Comparison of ENCODE assay signal across 1 cellular context in the genomic region with DNA sequence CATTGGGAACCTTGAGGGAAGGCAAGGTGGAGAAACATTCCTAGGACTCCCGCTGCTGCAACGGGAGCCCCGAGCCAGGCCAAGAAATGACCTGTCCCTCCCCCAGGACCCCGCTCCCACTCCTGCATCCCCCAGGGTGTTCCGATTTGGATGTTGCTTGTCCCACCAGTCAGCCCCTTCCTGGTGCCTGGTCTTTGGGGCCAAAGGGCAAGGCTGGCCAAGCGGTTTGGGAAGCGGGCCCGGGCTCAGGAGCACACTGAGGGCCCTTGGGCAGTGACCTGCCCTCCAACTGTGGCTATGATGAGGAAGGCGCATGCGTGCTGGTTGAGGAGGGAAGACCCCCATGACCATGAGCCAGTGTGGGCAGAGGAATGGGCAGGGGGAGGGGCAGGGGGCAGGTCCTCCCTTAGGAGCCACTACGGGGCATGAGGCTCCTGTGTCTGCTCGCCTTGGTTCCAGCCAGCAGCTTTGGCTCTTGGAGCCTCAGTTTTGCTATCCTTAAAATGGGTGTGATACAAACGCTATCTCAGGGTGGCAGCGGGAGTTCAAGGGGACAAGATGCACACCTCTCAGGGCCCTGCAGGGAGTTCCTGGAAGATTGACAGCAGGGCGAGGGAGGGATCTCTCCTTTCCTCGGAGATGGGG.
TF ChIP-seq lines count a peak whose summit lies in the region.

No MANE protein-coding gene starts in this region.

TF ChIP-seq in SK-N-SH, 30 proteins besides CTCF, POLR2A, EP300 and RAD21:
- TF ChIP-seq, protein P1, sequence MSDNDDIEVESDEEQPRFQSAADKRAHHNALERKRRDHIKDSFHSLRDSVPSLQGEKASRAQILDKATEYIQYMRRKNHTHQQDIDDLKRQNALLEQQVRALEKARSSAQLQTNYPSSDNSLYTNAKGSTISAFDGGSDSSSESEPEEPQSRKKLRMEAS (IDR thresholded peaks at IDR 0.05; ENCODE audit: low read depth), result no peak
- no peak for TF ChIP-seq EZH2phosphoT487 (IDR thresholded peaks at IDR 0.05; ENCODE audit: borderline replicate concordance, low read depth)
- TF ChIP-seq JUND (IDR thresholded peaks at IDR 0.05), result no peak
- TF ChIP-seq NRF1 (IDR thresholded peaks at IDR 0.05; ENCODE audit: low read depth, low read length), result no peak
- no peak for TF ChIP-seq MEF2A (IDR thresholded peaks at IDR 0.05; ENCODE audit: borderline replicate concordance, low read depth)
- TF ChIP-seq SIN3A (IDR thresholded peaks at IDR 0.05; ENCODE audit: borderline replicate concordance, low read depth, low read length), result no peak
- no peak for TF ChIP-seq SMC3 (IDR thresholded peaks at IDR 0.05; ENCODE audit: low read depth, low read length)
- TF ChIP-seq, protein P2, sequence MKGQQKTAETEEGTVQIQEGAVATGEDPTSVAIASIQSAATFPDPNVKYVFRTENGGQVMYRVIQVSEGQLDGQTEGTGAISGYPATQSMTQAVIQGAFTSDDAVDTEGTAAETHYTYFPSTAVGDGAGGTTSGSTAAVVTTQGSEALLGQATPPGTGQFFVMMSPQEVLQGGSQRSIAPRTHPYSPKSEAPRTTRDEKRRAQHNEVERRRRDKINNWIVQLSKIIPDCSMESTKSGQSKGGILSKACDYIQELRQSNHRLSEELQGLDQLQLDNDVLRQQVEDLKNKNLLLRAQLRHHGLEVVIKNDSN (IDR thresholded peaks at IDR 0.05; ENCODE audit: borderline replicate concordance, low read depth), result no peak
- no peak for TF ChIP-seq FOXM1 (IDR thresholded peaks at IDR 0.05; ENCODE audit: low read depth)
- TF ChIP-seq FOXJ3 (CRISPR knock-in tag; IDR thresholded peaks at IDR 0.05), result no peak
- TF ChIP-seq, protein P3, sequence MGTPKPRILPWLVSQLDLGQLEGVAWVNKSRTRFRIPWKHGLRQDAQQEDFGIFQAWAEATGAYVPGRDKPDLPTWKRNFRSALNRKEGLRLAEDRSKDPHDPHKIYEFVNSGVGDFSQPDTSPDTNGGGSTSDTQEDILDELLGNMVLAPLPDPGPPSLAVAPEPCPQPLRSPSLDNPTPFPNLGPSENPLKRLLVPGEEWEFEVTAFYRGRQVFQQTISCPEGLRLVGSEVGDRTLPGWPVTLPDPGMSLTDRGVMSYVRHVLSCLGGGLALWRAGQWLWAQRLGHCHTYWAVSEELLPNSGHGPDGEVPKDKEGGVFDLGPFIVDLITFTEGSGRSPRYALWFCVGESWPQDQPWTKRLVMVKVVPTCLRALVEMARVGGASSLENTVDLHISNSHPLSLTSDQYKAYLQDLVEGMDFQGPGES (IDR thresholded peaks at IDR 0.05; ENCODE audit: low read depth, low read length), result no peak
- TF ChIP-seq CHD2 (IDR thresholded peaks at IDR 0.05; ENCODE audit: low read length, partially characterized antibody), result no peak
- TF ChIP-seq GATA2 (CRISPR knock-in tag; IDR thresholded peaks at IDR 0.05), result no peak
- TF ChIP-seq, protein P4, sequence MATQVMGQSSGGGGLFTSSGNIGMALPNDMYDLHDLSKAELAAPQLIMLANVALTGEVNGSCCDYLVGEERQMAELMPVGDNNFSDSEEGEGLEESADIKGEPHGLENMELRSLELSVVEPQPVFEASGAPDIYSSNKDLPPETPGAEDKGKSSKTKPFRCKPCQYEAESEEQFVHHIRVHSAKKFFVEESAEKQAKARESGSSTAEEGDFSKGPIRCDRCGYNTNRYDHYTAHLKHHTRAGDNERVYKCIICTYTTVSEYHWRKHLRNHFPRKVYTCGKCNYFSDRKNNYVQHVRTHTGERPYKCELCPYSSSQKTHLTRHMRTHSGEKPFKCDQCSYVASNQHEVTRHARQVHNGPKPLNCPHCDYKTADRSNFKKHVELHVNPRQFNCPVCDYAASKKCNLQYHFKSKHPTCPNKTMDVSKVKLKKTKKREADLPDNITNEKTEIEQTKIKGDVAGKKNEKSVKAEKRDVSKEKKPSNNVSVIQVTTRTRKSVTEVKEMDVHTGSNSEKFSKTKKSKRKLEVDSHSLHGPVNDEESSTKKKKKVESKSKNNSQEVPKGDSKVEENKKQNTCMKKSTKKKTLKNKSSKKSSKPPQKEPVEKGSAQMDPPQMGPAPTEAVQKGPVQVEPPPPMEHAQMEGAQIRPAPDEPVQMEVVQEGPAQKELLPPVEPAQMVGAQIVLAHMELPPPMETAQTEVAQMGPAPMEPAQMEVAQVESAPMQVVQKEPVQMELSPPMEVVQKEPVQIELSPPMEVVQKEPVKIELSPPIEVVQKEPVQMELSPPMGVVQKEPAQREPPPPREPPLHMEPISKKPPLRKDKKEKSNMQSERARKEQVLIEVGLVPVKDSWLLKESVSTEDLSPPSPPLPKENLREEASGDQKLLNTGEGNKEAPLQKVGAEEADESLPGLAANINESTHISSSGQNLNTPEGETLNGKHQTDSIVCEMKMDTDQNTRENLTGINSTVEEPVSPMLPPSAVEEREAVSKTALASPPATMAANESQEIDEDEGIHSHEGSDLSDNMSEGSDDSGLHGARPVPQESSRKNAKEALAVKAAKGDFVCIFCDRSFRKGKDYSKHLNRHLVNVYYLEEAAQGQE (IDR thresholded peaks at IDR 0.05; ENCODE audit: low read depth, low read length), result no peak
- TF ChIP-seq, protein P5, sequence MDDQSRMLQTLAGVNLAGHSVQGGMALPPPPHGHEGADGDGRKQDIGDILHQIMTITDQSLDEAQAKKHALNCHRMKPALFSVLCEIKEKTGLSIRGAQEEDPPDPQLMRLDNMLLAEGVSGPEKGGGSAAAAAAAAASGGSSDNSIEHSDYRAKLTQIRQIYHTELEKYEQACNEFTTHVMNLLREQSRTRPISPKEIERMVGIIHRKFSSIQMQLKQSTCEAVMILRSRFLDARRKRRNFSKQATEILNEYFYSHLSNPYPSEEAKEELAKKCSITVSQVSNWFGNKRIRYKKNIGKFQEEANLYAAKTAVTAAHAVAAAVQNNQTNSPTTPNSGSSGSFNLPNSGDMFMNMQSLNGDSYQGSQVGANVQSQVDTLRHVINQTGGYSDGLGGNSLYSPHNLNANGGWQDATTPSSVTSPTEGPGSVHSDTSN (IDR thresholded peaks at IDR 0.05), result no peak
TF ChIP-seq in SK-N-SH: peak in this region for 0.
